In the genomic region with DNA sequence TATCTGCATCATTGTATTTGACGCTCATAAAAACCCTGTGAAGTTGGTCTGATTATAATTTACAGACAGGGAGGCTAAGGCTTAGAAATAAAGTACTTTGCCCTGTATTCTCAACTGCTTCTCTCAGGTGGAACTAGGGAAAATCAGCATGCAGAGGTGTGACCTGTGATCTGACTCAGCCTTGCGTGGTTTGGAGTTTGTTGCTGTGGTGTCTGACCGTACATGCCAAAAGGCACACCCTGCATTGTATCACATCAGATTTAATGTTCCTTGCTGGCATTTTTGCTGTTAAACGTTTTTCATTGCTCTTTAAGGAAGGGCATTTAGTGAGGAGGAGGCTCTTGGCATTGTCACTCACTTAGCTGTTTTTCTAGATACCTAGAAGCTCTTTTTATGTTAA, we compare ENCODE assay signal across 13 cellular contexts. TPM values are rescaled to one million over a fixed set of nuclear protein-coding genes. Genes with fewer than 3 reads are reported as not detected.
A peak's percentile ranks its signal among the peaks of the same experiment; 100 is the strongest.
DNase-seq lines count a peak whose midpoint lies in the region; ATAC-seq and TF ChIP-seq lines count a peak whose summit lies in the region.
"Had no signal": no experiment of that assay in that cellular context is flagged by ENCODE, and none has a peak within 500 bp of the region (broad histone marks: within the 10 kb centered on the region; RNA-seq: fewer than 3 reads in every experiment).

No MANE protein-coding gene starts in this region.

- H3K4me1 ChIP-seq in mammary epithelial cell (ENCODE audit: insufficient read depth, low read length) (peaks cover 19% of the 10 kb centered on the region), osteoblast (ENCODE audit: insufficient read depth, low read length) (peaks cover 8% of the 10 kb centered on the region), Karpas-422 (ENCODE audit: low read length) (no peaks in the 10 kb centered on the region)

- H3K9me2 ChIP-seq in Karpas-422 (replicated peaks; ENCODE audit: insufficient read depth, low read length): no peaks in the 10 kb centered on the region

- H4K20me1 ChIP-seq in mammary epithelial cell (ENCODE audit: insufficient read depth, low read length): no peaks in the 10 kb centered on the region
- no peaks in the 10 kb centered on the region for H4K20me1 ChIP-seq in osteoblast (ENCODE audit: insufficient read depth, low read length)
- H4K20me1 ChIP-seq in Karpas-422 (ENCODE audit: insufficient read depth, low read depth, low read length): no peaks in the 10 kb centered on the region

- dilution Hi-C loops in mammary epithelial cell (cut with HindIII; ENCODE audit: low sequenced_read_pairs): no loop called here

- H3K4me2 ChIP-seq in mammary epithelial cell (ENCODE audit: insufficient read depth, low read depth, low read length) (peak overlapping the region; percentile 69), osteoblast (ENCODE audit: insufficient read depth, low read length) (no peak overlapping the region), Karpas-422 (ENCODE audit: low read depth, low read length, poor library complexity, severe bottlenecking) (no peak overlapping the region)

- DNase-seq in DMS 273 (lab: John Stamatoyannopoulos, UW; ENCODE audit: unreplicated experiment) (peak; percentile 33), DMS 273 treated with DMSO at 0.1 percent for 48 hours (lab: John Stamatoyannopoulos, UW) (no peak), HK-2 (ENCODE audit: unreplicated experiment) (peak; percentile 22), mammary epithelial cell (peak; percentile 90), osteoblast (ENCODE audit: insufficient read length, low spot score, missing footprints) (peak; percentile 62), Karpas-422 (no peak), NCI-H1105 treated with DMSO at 0.1 percent for 48 hours (lab: John Stamatoyannopoulos, UW) (no peak)
- DNase-seq: activated B cell treated with CpG ODN at 0.5 μM for 24 hours, anterior cingulate cortex, sigmoid colon had no signal

- H3K27me3 ChIP-seq in mammary epithelial cell (ENCODE audit: insufficient read depth, low read length) (peaks cover 6% of the 10 kb centered on the region), osteoblast (ENCODE audit: insufficient read depth, low read length) (peaks cover 2% of the 10 kb centered on the region), Karpas-422 (ENCODE audit: low read length) (no peaks in the 10 kb centered on the region)
- H3K27me3 ChIP-seq: sigmoid colon had no signal

- no peak overlapping the region for H3K4me3 ChIP-seq in mammary epithelial cell (replicated peaks in 1 of 3; ENCODE audit: insufficient read depth in 1 of 3, low read depth in 2 of 3, low read length in 3 of 3)
- no peak overlapping the region for H3K4me3 ChIP-seq in osteoblast (ENCODE audit: insufficient read depth, low read length)
- no peak overlapping the region for H3K4me3 ChIP-seq in Karpas-422 (ENCODE audit: low read length)
- H3K4me3 ChIP-seq: sigmoid colon had no signal

- H3K9me3 ChIP-seq in mammary epithelial cell (replicated peaks; ENCODE audit: insufficient read depth, low read length): no peaks in the 10 kb centered on the region
- H3K9me3 ChIP-seq in osteoblast (ENCODE audit: low read depth, low read length): no peaks in the 10 kb centered on the region
- no peaks in the 10 kb centered on the region for H3K9me3 ChIP-seq in Karpas-422 (ENCODE audit: low read length)
- H3K9me3 ChIP-seq: sigmoid colon had no signal

- H3K9ac ChIP-seq in mammary epithelial cell (ENCODE audit: insufficient read depth, low read length) (no peak overlapping the region), Karpas-422 (ENCODE audit: low read length) (no peak overlapping the region)

- ATAC-seq in GM19395 (IDR thresholded peaks at IDR 0.05; ENCODE audit: unreplicated experiment): no peak

- H3K36me3 ChIP-seq in mammary epithelial cell (ENCODE audit: insufficient read depth, low read length) (no peaks in the 10 kb centered on the region), osteoblast (ENCODE audit: insufficient read depth, low read length) (no peaks in the 10 kb centered on the region), Karpas-422 (ENCODE audit: insufficient read depth, low read length) (no peaks in the 10 kb centered on the region)
- H3K36me3 ChIP-seq: sigmoid colon had no signal

- in situ Hi-C loops in mammary epithelial cell (cut with MboI; ENCODE audit: low sequenced_read_pairs in 2 of 2): no loop called here

- WGBS in mammary epithelial cell (ENCODE audit: low coverage, missing lambda C conversion rate): 2% methylated on average over 4 of the region's 4 CpGs

- H3K79me2 ChIP-seq in mammary epithelial cell (ENCODE audit: insufficient read depth, low read length): no peaks in the 10 kb centered on the region
- no peaks in the 10 kb centered on the region for H3K79me2 ChIP-seq in osteoblast (ENCODE audit: insufficient read depth, low read length)
- H3K79me2 ChIP-seq in Karpas-422 (ENCODE audit: low read length): no peaks in the 10 kb centered on the region

- no peak for TF ChIP-seq CTCF in mammary epithelial cell (conservative IDR thresholded peaks at IDR 0.05 in 1 of 2, IDR thresholded peaks at IDR 0.05 in 1 of 2; ENCODE audit: extremely low read depth in 1 of 2, insufficient read depth in 1 of 2, low read depth in 1 of 2, low read length in 2 of 2)
- no peak for TF ChIP-seq CTCF in osteoblast (IDR thresholded peaks at IDR 0.05; ENCODE audit: extremely low read depth, low read depth, low read length)

- no TSS peak for BruUV-seq in mammary epithelial cell (replicated peaks; lab: Mats Ljungman, UMichigan)

- H2AFZ ChIP-seq in mammary epithelial cell (ENCODE audit: low read depth, low read length): no peak overlapping the region
- no peak overlapping the region for H2AFZ ChIP-seq in osteoblast (ENCODE audit: low read length)
- H2AFZ ChIP-seq in Karpas-422 (ENCODE audit: low read length): no peak overlapping the region

- CTCF ChIA-PET in mammary epithelial cell (lab: Charles Lee; ENCODE audit: low non-redundant PET): no interaction called here

- intact Hi-C loops in mammary epithelial cell (cut with micrococcal nuclease): no loop called here

- H3K27ac ChIP-seq in mammary epithelial cell (ENCODE audit: insufficient read depth, low read depth, low read length) (peak overlapping the region; percentile 59), osteoblast (ENCODE audit: low read depth, low read length) (no peak overlapping the region), Karpas-422 (ENCODE audit: low read length) (no peak overlapping the region)
- H3K27ac ChIP-seq: 22Rv1, sigmoid colon had no signal

RNA-seq across cellular contexts. Expression of gene C1QTNF9B, which starts 58.8 kb away (rescaled TPM):
- total RNA-seq in mammary epithelial cell: not detected
- not detected for polyA plus RNA-seq in mammary epithelial cell
- not detected for polyA minus RNA-seq in mammary epithelial cell
- total RNA-seq in osteoblast: not detected in 2 replicates
- total RNA-seq in Karpas-422 (2014; rRNA removed; shearing (Covaris generic); ENCODE audit: low replicate concordance): not detected in 2 replicates
- total RNA-seq: activated B cell treated with CpG ODN at 0.5 μM for 24 hours, mesothelial cell of epicardium, sigmoid colon had no signal

Comparison
In these comparisons a context has a peak if more than half of its experiments do, and no peak if none do; other contexts are left out.
1. DNase-seq: peak in DMS 273 (single experiment), HK-2 (single experiment), mammary epithelial cell (single experiment) and osteoblast (single experiment); none in DMS 273 treated with DMSO at 0.1 percent for 48 hours (single experiment), Karpas-422 (single experiment) and NCI-H1105 treated with DMSO at 0.1 percent for 48 hours (single experiment).